Comparison of ENCODE assay signal across 11 cellular contexts in genomic region chr6:31538805-31539400, GRCh38. TPM values are rescaled to one million over a fixed set of nuclear protein-coding genes. Genes with fewer than 3 reads are reported as not detected.
DNase-seq lines count a peak whose midpoint lies in the region; ATAC-seq and TF ChIP-seq lines count a peak whose summit lies in the region.
"Had no signal": no experiment of that assay in that cellular context is flagged by ENCODE, and none has a peak within 500 bp of the region (broad histone marks: within the 10 kb centered on the region; RNA-seq: fewer than 3 reads in every experiment).

No MANE protein-coding gene starts in this region.

- H3K9me3 Mint-ChIP-seq in IgD-negative memory B cell, result no peaks in the 10 kb centered on the region
- no peaks in the 10 kb centered on the region for H3K9me3 Mint-ChIP-seq in MCF 10A (ENCODE audit: unreplicated experiment)
- H3K9me3 Mint-ChIP-seq in mesothelial cell of epicardium, result no peaks in the 10 kb centered on the region

- POLR2A ChIA-PET in AG04450 (lab: Yijun Ruan, JAX) (interaction anchor here (0.6 to 0.7 kb wide), 2 partner anchors 16 to 46 kb away, joined by 3 read pairs; no protein-coding TSS in a partner anchor), MCF 10A (lab: Yijun Ruan, JAX) (interaction anchor here (0.6 to 6.8 kb wide), 6 partner anchors 10 to 138 kb away, joined by 3 to 173 read pairs (median 4); partner anchors contain the start of genes MCCD1 and MICB)

- H3K9me3 ChIP-seq in AG04450 (ENCODE audit: control insufficient read depth, insufficient read depth, low read length), result no peaks in the 10 kb centered on the region

- no peaks in the 10 kb centered on the region for H3K27me3 ChIP-seq in AG04450 (ENCODE audit: control insufficient read depth, insufficient read depth, low read length)

- H3K36me3 Mint-ChIP-seq in IgD-negative memory B cell (peaks cover 2% of the 10 kb centered on the region), MCF 10A (ENCODE audit: insufficient read depth, unreplicated experiment) (peaks cover 77% of the 10 kb centered on the region), mesothelial cell of epicardium (peaks cover 46% of the 10 kb centered on the region)

- H3K4me3 Mint-ChIP-seq in IgD-negative memory B cell (peak overlapping the region; percentile 59 to 100 (median 97)), MCF 10A (ENCODE audit: unreplicated experiment) (peak overlapping the region; percentile 71), mesothelial cell of epicardium (peak overlapping the region; percentile 99)

- H3K27ac Mint-ChIP-seq in IgD-negative memory B cell, result peak overlapping the region; percentile 64 to 98 (median 69)
- no peak overlapping the region for H3K27ac Mint-ChIP-seq in MCF 10A (ENCODE audit: low read depth, unreplicated experiment)
- H3K27ac Mint-ChIP-seq in mesothelial cell of epicardium, result peak overlapping the region; percentile 64

- H3K27me3 Mint-ChIP-seq in IgD-negative memory B cell, result no peaks in the 10 kb centered on the region
- H3K27me3 Mint-ChIP-seq in MCF 10A (ENCODE audit: insufficient read depth, unreplicated experiment), result no peaks in the 10 kb centered on the region
- no peaks in the 10 kb centered on the region for H3K27me3 Mint-ChIP-seq in mesothelial cell of epicardium (ENCODE audit: low read depth)

- DNase-seq in AG04450 (ENCODE audit: low read depth, low spot score) (no peak), MCF 10A (ENCODE audit: unreplicated experiment) (no peak), mesothelial cell of epicardium (ENCODE audit: low spot score in 2 of 2, unreplicated experiment in 2 of 2) (no peak), erythroblast (lab: John Stamatoyannopoulos, UW) (no peak), 8988T (no peak), UCSD-AML1 (lab: John Stamatoyannopoulos, UW; ENCODE audit: unreplicated experiment) (no peak)
- DNase-seq: hippocampal formation; NK-92 treated with Interleukin-12 subunit alpha and Interleukin-12 subunit beta, amount 100 ng/mL, for 24 hours; stimulated activated CD4-positive, alpha-beta T cell treated with anti-CD3 and anti-CD28 coated beads, Interleukin-12 subunit alpha, Interleukin-12 subunit beta, amount 100 ng/mL, for 4 hours had no signal

- TF ChIP-seq CTCF in AG04450 (IDR thresholded peaks at IDR 0.05; ENCODE audit: low read depth, low read length) (no peak), MCF 10A (IDR thresholded peaks at IDR 0.05; ENCODE audit: unreplicated experiment) (no peak), mesothelial cell of epicardium (IDR thresholded peaks at IDR 0.05; ENCODE audit: unreplicated experiment) (no peak)

- no peak overlapping the region for H3K27ac ChIP-seq in AG04450 (ENCODE audit: low read depth, low read length)

- peak overlapping the region; percentile 92 for H3K4me3 ChIP-seq in AG04450 (ENCODE audit: low read depth, low read length)

- no peak for ATAC-seq in GM21737 (IDR thresholded peaks at IDR 0.05; ENCODE audit: unreplicated experiment)

- CTCF ChIA-PET in AG04450 (lab: Charles Lee), result interaction anchor here (1.5 to 14.1 kb wide), 3 partner anchors 11 to 59 kb away, joined by 3 to 388 read pairs (median 4); partner anchors contain the start of genes MCCD1 and NCR3
- CTCF ChIA-PET in MCF 10A (lab: Yijun Ruan, JAX), result interaction anchor here (0.6 to 1.9 kb wide), 7 partner anchors 13 to 296 kb away, joined by 3 to 8 read pairs (median 3); no protein-coding TSS in a partner anchor

- BruUV-seq in MCF 10A (replicated peaks; lab: Mats Ljungman, UMichigan), result no TSS peak

- no peak for TF ChIP-seq POLR2A in erythroblast (IDR thresholded peaks at IDR 0.05; ENCODE audit: low read length)

- H3K4me1 Mint-ChIP-seq in IgD-negative memory B cell (peaks cover 27 to 40% (median 39%) of the 10 kb centered on the region in 3 donors), MCF 10A (ENCODE audit: insufficient read depth, unreplicated experiment) (peaks cover 32% of the 10 kb centered on the region), mesothelial cell of epicardium (peaks cover 41% of the 10 kb centered on the region)

- intact Hi-C loops in MCF 10A (cut with micrococcal nuclease), result no loop called here

RNA-seq across cellular contexts. Expression of gene DDX39B, which starts 2.9 kb away (rescaled TPM):
- polyA plus RNA-seq in AG04450 (2011; rRNA removed), result 434 and 480 TPM in 2 replicates
- 965 and 1,105 TPM in 2 replicates for polyA minus RNA-seq in AG04450 (2011; rRNA and poly(A)+ RNA removed)
- polyA plus RNA-seq in IgD-negative memory B cell, result 89.4 TPM
- total RNA-seq in MCF 10A (2022), result 551 and 565 TPM in 2 replicates
- total RNA-seq in mesothelial cell of epicardium, result 635 to 649 TPM (median 647 TPM) in 3 replicates

RNA-seq across cellular contexts. Expression of gene ATP6V1G2, which starts 7.5 kb away (rescaled TPM):
- polyA plus RNA-seq in AG04450 (2011; rRNA removed), result 12.5 and 14.6 TPM in 2 replicates
- polyA minus RNA-seq in AG04450 (2011; rRNA and poly(A)+ RNA removed), result 2.8 and 5.7 TPM in 2 replicates
- 0.53 TPM for polyA plus RNA-seq in IgD-negative memory B cell
- 1.2 and 2.4 TPM in 2 replicates for total RNA-seq in MCF 10A (2022)
- 2.2 to 2.7 TPM (median 2.5 TPM) in 3 replicates for total RNA-seq in mesothelial cell of epicardium

RNA-seq across cellular contexts. Expression of gene NFKBIL1, which starts 8.5 kb away (rescaled TPM):
- polyA plus RNA-seq in AG04450 (2011; rRNA removed) (5.1 and 5.4 TPM in 2 replicates), IgD-negative memory B cell (11.5 TPM)
- polyA minus RNA-seq in AG04450 (2011; rRNA and poly(A)+ RNA removed), result 3.8 and 4.2 TPM in 2 replicates
- total RNA-seq in MCF 10A (2022) (25.2 and 30.3 TPM in 2 replicates), mesothelial cell of epicardium (27.7 to 28.2 TPM (median 28.1 TPM) in 3 replicates)

RNA-seq across cellular contexts. Expression of gene MCCD1, which starts 10.1 kb away (rescaled TPM):
- polyA plus RNA-seq in AG04450 (2011; rRNA removed), result not detected in 2 replicates
- polyA minus RNA-seq in AG04450 (2011; rRNA and poly(A)+ RNA removed), result not detected in 2 replicates
- not detected for polyA plus RNA-seq in IgD-negative memory B cell
- not detected in 2 replicates for total RNA-seq in MCF 10A (2022)
- not detected in 3 replicates for total RNA-seq in mesothelial cell of epicardium

RNA-seq across cellular contexts. Expression of gene LTA, which starts 33.2 kb away (rescaled TPM):
- polyA plus RNA-seq in AG04450 (2011; rRNA removed), result not detected in 2 replicates
- not detected in 2 replicates for polyA minus RNA-seq in AG04450 (2011; rRNA and poly(A)+ RNA removed)
- polyA plus RNA-seq in IgD-negative memory B cell, result 16.3 TPM
- not detected in 2 replicates for total RNA-seq in MCF 10A (2022)
- total RNA-seq in mesothelial cell of epicardium, result 0.16 to 0.18 TPM in 2 of 3 replicates, not detected in the other
